Comparison of ENCODE assay signal across 18 cellular contexts in genomic region chr9:77512876-77513275, GRCh38.
DNase-seq lines count a peak whose midpoint lies in the region; ATAC-seq and TF ChIP-seq lines count a peak whose summit lies in the region.
"Had no signal": no experiment of that assay in that cellular context is flagged by ENCODE, and none has a peak within 500 bp of the region (broad histone marks: within the 10 kb centered on the region; RNA-seq: fewer than 3 reads in every experiment).

No MANE protein-coding gene starts in this region.

- POLR2A ChIA-PET in MCF 10A (lab: Yijun Ruan, JAX): no interaction called here

- no TSS peak for BruUV-seq in MCF 10A (replicated peaks; lab: Mats Ljungman, UMichigan)

- no peaks in the 10 kb centered on the region for H3K36me3 ChIP-seq in breast epithelium
- H3K36me3 ChIP-seq: cardiac muscle cell, gastroesophageal sphincter, tibial nerve had no signal

- H3K9me3 Mint-ChIP-seq in MCF 10A (ENCODE audit: unreplicated experiment): no peaks in the 10 kb centered on the region
- peaks cover 3% of the 10 kb centered on the region for H3K9me3 Mint-ChIP-seq in nephron
- H3K9me3 Mint-ChIP-seq: CD4-positive, alpha-beta T cell; HFFc6 had no signal

- H3K27ac ChIP-seq in breast epithelium: no peak overlapping the region
- H3K27ac ChIP-seq: cardiac muscle cell, gastroesophageal sphincter, tibial nerve had no signal

- no peak for TF ChIP-seq CTCF in MCF 10A (IDR thresholded peaks at IDR 0.05; ENCODE audit: unreplicated experiment)
- no peak for TF ChIP-seq CTCF in breast epithelium (IDR thresholded peaks at IDR 0.05)
- no peak for TF ChIP-seq CTCF in nephron (IDR thresholded peaks at IDR 0.05; ENCODE audit: unreplicated experiment in 3 of 3)

- intact Hi-C loops in MCF 10A (cut with micrococcal nuclease): no loop called here
- intact Hi-C loops in breast epithelium (cut with DNase I; ENCODE audit: low total_unique reads): no loop called here

- DNase-seq in MCF 10A (ENCODE audit: unreplicated experiment) (peak; percentile 27), breast epithelium (ENCODE audit: low spot score in 2 of 2) (no peak), NCI-H345 treated with DMSO at 0.1 percent for 48 hours (lab: John Stamatoyannopoulos, UW; ENCODE audit: unreplicated experiment) (peak; percentile 3), dermis blood vessel endothelial cell (peak; percentile 62), hepatic stellate cell (ENCODE audit: low spot score) (no peak)
- DNase-seq in activated CD8-positive, alpha-beta memory T cell treated with anti-CD3 and anti-CD28 coated beads for 24 hours: no peak
- DNase-seq: activated CD4-positive, alpha-beta T cell treated with anti-CD3 and anti-CD28 coated beads for 48 hours; activated effector memory CD4-positive, alpha-beta T cell treated with Interleukin-2 at 50 U/mL for 16 hours; CD4-positive, alpha-beta T cell; HFFc6; NCI-H187 treated with DMSO at 0.1 percent for 48 hours; NK-92 treated with Interleukin-12 subunit alpha and Interleukin-12 subunit beta, amount 100 ng/mL, for 24 hours; stimulated activated naive CD4-positive, alpha-beta T cell treated with Interleukin-2 at 50 U/mL for 16 hours had no signal

- no peak for TF ChIP-seq POLR2A in breast epithelium (IDR thresholded peaks at IDR 0.05)

- no peaks in the 10 kb centered on the region for H3K9me3 ChIP-seq in breast epithelium
- H3K9me3 ChIP-seq: gastroesophageal sphincter, tibial nerve had no signal

- H3K4me3 ChIP-seq in breast epithelium: no peak overlapping the region
- H3K4me3 ChIP-seq: cardiac muscle cell, gastroesophageal sphincter, tibial nerve had no signal

- CTCF ChIA-PET in MCF 10A (lab: Yijun Ruan, JAX): interaction anchor here (1.0 to 1.1 kb wide), 2 partner anchors 15 to 523 kb away, joined by 3 to 5 read pairs; no protein-coding TSS in a partner anchor

- H3K4me1 Mint-ChIP-seq in MCF 10A (ENCODE audit: insufficient read depth, unreplicated experiment) (no peaks in the 10 kb centered on the region), nephron (peaks cover 50% of the 10 kb centered on the region)

- H3K4me3 Mint-ChIP-seq in MCF 10A (ENCODE audit: unreplicated experiment): no peak overlapping the region
- H3K4me3 Mint-ChIP-seq in nephron: no peak overlapping the region
- H3K4me3 Mint-ChIP-seq: CD4-positive, alpha-beta T cell; HFFc6 had no signal

- H3K27me3 Mint-ChIP-seq in MCF 10A (ENCODE audit: insufficient read depth, unreplicated experiment) (no peaks in the 10 kb centered on the region), nephron (ENCODE audit: low read depth) (no peaks in the 10 kb centered on the region)
- H3K27me3 Mint-ChIP-seq: CD4-positive, alpha-beta T cell had no signal

- H3K27ac Mint-ChIP-seq in MCF 10A (ENCODE audit: low read depth, unreplicated experiment) (no peak overlapping the region), nephron (peak overlapping the region; percentile 49 to 85 (median 80))
- H3K27ac Mint-ChIP-seq: CD4-positive, alpha-beta T cell; HFFc6 had no signal

- peaks cover 0 to 5% of the 10 kb centered on the region in 2 donors for H3K4me1 ChIP-seq in breast epithelium

- H3K36me3 Mint-ChIP-seq in MCF 10A (ENCODE audit: insufficient read depth, unreplicated experiment) (no peaks in the 10 kb centered on the region), nephron (ENCODE audit: low read depth) (no peaks in the 10 kb centered on the region)

- H3K27me3 ChIP-seq in breast epithelium: no peaks in the 10 kb centered on the region
- H3K27me3 ChIP-seq: cardiac muscle cell, gastroesophageal sphincter, tibial nerve had no signal

- no peak for ATAC-seq in HG03139 (IDR thresholded peaks at IDR 0.05; ENCODE audit: unreplicated experiment)
- ATAC-seq: gastroesophageal sphincter had no signal

Comparison
In these comparisons a context has a peak if more than half of its experiments do, and no peak if none do; other contexts are left out.
1. DNase-seq: peak in MCF 10A (single experiment), NCI-H345 treated with DMSO at 0.1 percent for 48 hours (single experiment) and dermis blood vessel endothelial cell (single experiment); none in breast epithelium (0 of 2), hepatic stellate cell (single experiment) and activated CD8-positive, alpha-beta memory T cell treated with anti-CD3 and anti-CD28 coated beads for 24 hours (single experiment).